In genomic region chr11:72722050-72722748, GRCh38 we compare ENCODE assay signal across 1 cellular context.
A peak's percentile ranks its signal among the peaks of the same experiment; 100 is the strongest.
TF ChIP-seq lines count a peak whose summit lies in the region.

No MANE protein-coding gene starts in this region.

TF ChIP-seq in HEK293, 187 proteins besides CTCF, POLR2A, EP300 and RAD21 (continued from another document):
- 0 out of 2 replicates have a peak, but pooled peaks have one; percentile 17 for TF ChIP-seq KLF1 (tag by site-specific recombination; IDR thresholded peaks at IDR 0.05)
- TF ChIP-seq OVOL3 (tag by site-specific recombination; IDR thresholded peaks at IDR 0.05) = peak; percentile 22; the same call in 1 of the 2 replicates
- TF ChIP-seq ZNF692 (tag by site-specific recombination; IDR thresholded peaks at IDR 0.05) = peak; percentile 45; the same call in 1 of the 2 replicates
- TF ChIP-seq ZNF501 (tag by site-specific recombination; IDR thresholded peaks at IDR 0.05) = 0 out of 2 replicates have a peak, but pooled peaks have one; percentile 66
- TF ChIP-seq GLIS1 (tag by site-specific recombination; IDR thresholded peaks at IDR 0.05) = peak; percentile 50
- no peak for TF ChIP-seq ZNF114 (tag by site-specific recombination; IDR thresholded peaks at IDR 0.05)
- TF ChIP-seq ZNF416 (tag by site-specific recombination; IDR thresholded peaks at IDR 0.05) = no peak
- TF ChIP-seq ZNF398 (tag by site-specific recombination; IDR thresholded peaks at IDR 0.05) = peak; percentile 76
- peak; percentile 58 for TF ChIP-seq ZBTB11 (tag by site-specific recombination; conservative IDR thresholded peaks at IDR 0.05; ENCODE audit: low read depth)
- TF ChIP-seq ZNF302 (tag by site-specific recombination; IDR thresholded peaks at IDR 0.05; ENCODE audit: low read depth) = no peak
- TF ChIP-seq PATZ1 (tag by site-specific recombination; IDR thresholded peaks at IDR 0.05) = peak; percentile 61; the same call in 1 of the 2 replicates
- TF ChIP-seq HIC1 (tag by site-specific recombination; IDR thresholded peaks at IDR 0.05) = peak; percentile 76; the same call in 1 of the 2 replicates
- no peak for TF ChIP-seq IKZF3 (tag by site-specific recombination; IDR thresholded peaks at IDR 0.05)
- TF ChIP-seq ZNF830 (tag by site-specific recombination; IDR thresholded peaks at IDR 0.05; ENCODE audit: low read depth) = no peak
- peak; percentile 88 for TF ChIP-seq ZSCAN4 (tag by site-specific recombination; IDR thresholded peaks at IDR 0.05)
- TF ChIP-seq SP7 (tag by site-specific recombination; IDR thresholded peaks at IDR 0.05) = peak; percentile 65; the same call in 1 of the 2 replicates
- peak; percentile 75; the same call in 1 of the 2 replicates for TF ChIP-seq ZNF76 (tag by site-specific recombination; IDR thresholded peaks at IDR 0.05; ENCODE audit: borderline replicate concordance, low read depth)
- peak; percentile 56; the same call in 1 of the 2 replicates for TF ChIP-seq ZBTB10 (tag by site-specific recombination; IDR thresholded peaks at IDR 0.05)
- peak; percentile 23; the same call in 1 of the 2 replicates for TF ChIP-seq ZNF600 (tag by site-specific recombination; IDR thresholded peaks at IDR 0.05)
